Comparison of ENCODE assay signal across 1 cellular context in the genomic region with DNA sequence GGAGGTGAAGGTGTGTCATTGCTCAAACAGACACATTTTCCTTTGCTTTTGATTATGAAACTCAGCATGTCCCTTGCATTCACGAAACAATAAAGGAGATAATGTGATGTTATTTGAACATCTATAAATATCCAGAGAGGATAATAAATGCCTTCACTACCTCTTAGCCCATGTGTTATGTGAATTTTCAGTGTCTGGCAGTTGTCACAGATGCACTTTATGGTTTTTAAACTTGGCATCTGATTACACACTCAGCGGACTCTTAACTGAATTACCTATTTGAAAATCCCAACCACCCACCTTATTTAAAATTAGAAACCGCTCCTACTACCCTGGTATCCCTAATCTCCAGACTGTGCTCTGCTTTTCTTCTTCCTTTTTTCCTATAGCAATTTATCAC.
TF ChIP-seq lines count a peak whose summit lies in the region.

No MANE protein-coding gene starts in this region.

TF ChIP-seq in SK-N-SH, 30 proteins besides CTCF, POLR2A, EP300 and RAD21 (continued from another document):
- TF ChIP-seq, protein P1, sequence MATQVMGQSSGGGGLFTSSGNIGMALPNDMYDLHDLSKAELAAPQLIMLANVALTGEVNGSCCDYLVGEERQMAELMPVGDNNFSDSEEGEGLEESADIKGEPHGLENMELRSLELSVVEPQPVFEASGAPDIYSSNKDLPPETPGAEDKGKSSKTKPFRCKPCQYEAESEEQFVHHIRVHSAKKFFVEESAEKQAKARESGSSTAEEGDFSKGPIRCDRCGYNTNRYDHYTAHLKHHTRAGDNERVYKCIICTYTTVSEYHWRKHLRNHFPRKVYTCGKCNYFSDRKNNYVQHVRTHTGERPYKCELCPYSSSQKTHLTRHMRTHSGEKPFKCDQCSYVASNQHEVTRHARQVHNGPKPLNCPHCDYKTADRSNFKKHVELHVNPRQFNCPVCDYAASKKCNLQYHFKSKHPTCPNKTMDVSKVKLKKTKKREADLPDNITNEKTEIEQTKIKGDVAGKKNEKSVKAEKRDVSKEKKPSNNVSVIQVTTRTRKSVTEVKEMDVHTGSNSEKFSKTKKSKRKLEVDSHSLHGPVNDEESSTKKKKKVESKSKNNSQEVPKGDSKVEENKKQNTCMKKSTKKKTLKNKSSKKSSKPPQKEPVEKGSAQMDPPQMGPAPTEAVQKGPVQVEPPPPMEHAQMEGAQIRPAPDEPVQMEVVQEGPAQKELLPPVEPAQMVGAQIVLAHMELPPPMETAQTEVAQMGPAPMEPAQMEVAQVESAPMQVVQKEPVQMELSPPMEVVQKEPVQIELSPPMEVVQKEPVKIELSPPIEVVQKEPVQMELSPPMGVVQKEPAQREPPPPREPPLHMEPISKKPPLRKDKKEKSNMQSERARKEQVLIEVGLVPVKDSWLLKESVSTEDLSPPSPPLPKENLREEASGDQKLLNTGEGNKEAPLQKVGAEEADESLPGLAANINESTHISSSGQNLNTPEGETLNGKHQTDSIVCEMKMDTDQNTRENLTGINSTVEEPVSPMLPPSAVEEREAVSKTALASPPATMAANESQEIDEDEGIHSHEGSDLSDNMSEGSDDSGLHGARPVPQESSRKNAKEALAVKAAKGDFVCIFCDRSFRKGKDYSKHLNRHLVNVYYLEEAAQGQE (IDR thresholded peaks at IDR 0.05; ENCODE audit: low read depth, low read length) = no peak
- TF ChIP-seq FOXM1 (IDR thresholded peaks at IDR 0.05; ENCODE audit: low read depth) (no peak), RCOR1 (IDR thresholded peaks at IDR 0.05; ENCODE audit: low read length) (peak; percentile 88), GATA2 (CRISPR knock-in tag; IDR thresholded peaks at IDR 0.05) (peak; percentile 9), EZH2phosphoT487 (IDR thresholded peaks at IDR 0.05; ENCODE audit: borderline replicate concordance, low read depth) (no peak), NFIC (IDR thresholded peaks at IDR 0.05; ENCODE audit: borderline replicate concordance) (no peak), POLR2AphosphoS5 (IDR thresholded peaks at IDR 0.05; ENCODE audit: low read depth, low read length) (no peak), ELF1 (IDR thresholded peaks at IDR 0.05) (no peak), MXI1 (IDR thresholded peaks at IDR 0.05; ENCODE audit: low read depth, low read length) (no peak)
- TF ChIP-seq, protein P2, sequence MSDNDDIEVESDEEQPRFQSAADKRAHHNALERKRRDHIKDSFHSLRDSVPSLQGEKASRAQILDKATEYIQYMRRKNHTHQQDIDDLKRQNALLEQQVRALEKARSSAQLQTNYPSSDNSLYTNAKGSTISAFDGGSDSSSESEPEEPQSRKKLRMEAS (IDR thresholded peaks at IDR 0.05; ENCODE audit: low read depth) = no peak
